1 cellular context compared by ENCODE assay signal in genomic region chr2:9201185-9201891, GRCh38.
TF ChIP-seq lines count a peak whose summit lies in the region.

No MANE protein-coding gene starts in this region.

TF ChIP-seq in K562, 482 proteins besides CTCF, POLR2A, EP300 and RAD21 (continued from another document):
- TF ChIP-seq E4F1 (CRISPR knock-in tag; IDR thresholded peaks at IDR 0.05; ENCODE audit: borderline replicate concordance) (no peak), ZNF175 (CRISPR knock-in tag; IDR thresholded peaks at IDR 0.05; ENCODE audit: low read depth) (peak; percentile 77; the same call in 1 of the 2 replicates), RBM17 (IDR thresholded peaks at IDR 0.05; ENCODE audit: borderline replicate concordance, low read depth, low read length) (no peak), NONO (IDR thresholded peaks at IDR 0.05; ENCODE audit: low read depth in 2 of 2, low read length in 1 of 2) (no peak), JUNB (CRISPR knock-in tag; conservative IDR thresholded peaks at IDR 0.05) (no peak), CAMTA2 (CRISPR knock-in tag; conservative IDR thresholded peaks at IDR 0.05) (no peak), CXXC5 (CRISPR knock-in tag; IDR thresholded peaks at IDR 0.05) (peak; percentile 63), RBM15 (IDR thresholded peaks at IDR 0.05; ENCODE audit: insufficient read depth, low read length) (no peak), VEZF1 (CRISPR knock-in tag; IDR thresholded peaks at IDR 0.05) (peak; percentile 66), PTBP1 (IDR thresholded peaks at IDR 0.05; ENCODE audit: low read depth, low read length) (no peak), TEAD1 (CRISPR knock-in tag; IDR thresholded peaks at IDR 0.05) (peak in 1 of 2 experiments; percentile 81; a peak in 2 of 4 replicates), TRIM24 (IDR thresholded peaks at IDR 0.05) (peak in 1 of 2 experiments; percentile 14; a peak in 1 of 4 replicates), MTA1 (IDR thresholded peaks at IDR 0.05; ENCODE audit: borderline replicate concordance) (peak; percentile 59; the same call in 1 of the 2 replicates), NFRKB (IDR thresholded peaks at IDR 0.05; ENCODE audit: low read depth) (no peak), CREBBP (IDR thresholded peaks at IDR 0.05; ENCODE audit: low read depth, low read length) (no peak), SIN3B (IDR thresholded peaks at IDR 0.05; ENCODE audit: low read depth) (no peak), ZNF583 (CRISPR knock-in tag; IDR thresholded peaks at IDR 0.05) (0 out of 2 replicates have a peak, but pooled peaks have one; percentile 40), MBD2 (IDR thresholded peaks at IDR 0.05; ENCODE audit: borderline replicate concordance, low read depth) (no peak), PTTG1 (tag; IDR thresholded peaks at IDR 0.05; ENCODE audit: low read depth) (no peak), TFAM (CRISPR knock-in tag; conservative IDR thresholded peaks at IDR 0.05) (no peak), ZNF224 (CRISPR knock-in tag; IDR thresholded peaks at IDR 0.05) (no peak), HCFC1 (IDR thresholded peaks at IDR 0.05; ENCODE audit: low read depth, low read length) (no peak), TCF7L2 (IDR thresholded peaks at IDR 0.05; ENCODE audit: low read depth, low read length) (no peak)
- TF ChIP-seq, protein P1, sequence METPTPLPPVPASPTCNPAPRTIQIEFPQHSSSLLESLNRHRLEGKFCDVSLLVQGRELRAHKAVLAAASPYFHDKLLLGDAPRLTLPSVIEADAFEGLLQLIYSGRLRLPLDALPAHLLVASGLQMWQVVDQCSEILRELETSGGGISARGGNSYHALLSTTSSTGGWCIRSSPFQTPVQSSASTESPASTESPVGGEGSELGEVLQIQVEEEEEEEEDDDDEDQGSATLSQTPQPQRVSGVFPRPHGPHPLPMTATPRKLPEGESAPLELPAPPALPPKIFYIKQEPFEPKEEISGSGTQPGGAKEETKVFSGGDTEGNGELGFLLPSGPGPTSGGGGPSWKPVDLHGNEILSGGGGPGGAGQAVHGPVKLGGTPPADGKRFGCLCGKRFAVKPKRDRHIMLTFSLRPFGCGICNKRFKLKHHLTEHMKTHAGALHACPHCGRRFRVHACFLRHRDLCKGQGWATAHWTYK (CRISPR knock-in tag; IDR thresholded peaks at IDR 0.05): peak; percentile 63; the same call in 1 of the 2 replicates
- TF ChIP-seq, protein P2, sequence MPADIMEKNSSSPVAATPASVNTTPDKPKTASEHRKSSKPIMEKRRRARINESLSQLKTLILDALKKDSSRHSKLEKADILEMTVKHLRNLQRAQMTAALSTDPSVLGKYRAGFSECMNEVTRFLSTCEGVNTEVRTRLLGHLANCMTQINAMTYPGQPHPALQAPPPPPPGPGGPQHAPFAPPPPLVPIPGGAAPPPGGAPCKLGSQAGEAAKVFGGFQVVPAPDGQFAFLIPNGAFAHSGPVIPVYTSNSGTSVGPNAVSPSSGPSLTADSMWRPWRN (IDR thresholded peaks at IDR 0.05; ENCODE audit: low read depth): 0 out of 2 replicates have a peak, but pooled peaks have one; percentile 41
